In genomic region chr11:69496202-69496557, GRCh38 we compare ENCODE assay signal across 1 cellular context.
TF ChIP-seq lines count a peak whose summit lies in the region.

No MANE protein-coding gene starts in this region.

TF ChIP-seq in WTC11, 78 proteins besides CTCF, POLR2A, EP300 and RAD21 (continued from another document):
- TF ChIP-seq ZNF532 (CRISPR knock-in tag; IDR thresholded peaks at IDR 0.05; ENCODE audit: borderline replicate concordance) (no peak), SMAD3 (CRISPR knock-in tag; IDR thresholded peaks at IDR 0.05; ENCODE audit: borderline replicate concordance) (no peak), E2F1 (CRISPR knock-in tag; IDR thresholded peaks at IDR 0.05) (no peak), OVOL2 (CRISPR knock-in tag; IDR thresholded peaks at IDR 0.05; ENCODE audit: borderline replicate concordance) (no peak), MAX (CRISPR knock-in tag; IDR thresholded peaks at IDR 0.05) (no peak), FOXP4 (CRISPR knock-in tag; IDR thresholded peaks at IDR 0.05) (no peak), NFYB (CRISPR knock-in tag; conservative IDR thresholded peaks at IDR 0.05; ENCODE audit: low read depth) (no peak), ZNF263 (CRISPR knock-in tag; IDR thresholded peaks at IDR 0.05; ENCODE audit: low read depth) (no peak), CBFB (CRISPR knock-in tag; IDR thresholded peaks at IDR 0.05; ENCODE audit: low read depth) (no peak), CDX4 (CRISPR knock-in tag; IDR thresholded peaks at IDR 0.05; ENCODE audit: borderline replicate concordance) (no peak), MLX (CRISPR knock-in tag; IDR thresholded peaks at IDR 0.05) (no peak), ZNF396 (CRISPR knock-in tag; IDR thresholded peaks at IDR 0.05; ENCODE audit: borderline replicate concordance) (no peak), USF1 (CRISPR knock-in tag; IDR thresholded peaks at IDR 0.05) (no peak), GTF2I (CRISPR knock-in tag; conservative IDR thresholded peaks at IDR 0.05) (no peak), ARID4B (CRISPR knock-in tag; IDR thresholded peaks at IDR 0.05; ENCODE audit: borderline replicate concordance) (no peak), MXD4 (CRISPR knock-in tag; IDR thresholded peaks at IDR 0.05; ENCODE audit: borderline replicate concordance) (no peak), NFATC4 (CRISPR knock-in tag; IDR thresholded peaks at IDR 0.05) (no peak)
